Comparison of ENCODE assay signal across 25 cellular contexts in the genomic region with DNA sequence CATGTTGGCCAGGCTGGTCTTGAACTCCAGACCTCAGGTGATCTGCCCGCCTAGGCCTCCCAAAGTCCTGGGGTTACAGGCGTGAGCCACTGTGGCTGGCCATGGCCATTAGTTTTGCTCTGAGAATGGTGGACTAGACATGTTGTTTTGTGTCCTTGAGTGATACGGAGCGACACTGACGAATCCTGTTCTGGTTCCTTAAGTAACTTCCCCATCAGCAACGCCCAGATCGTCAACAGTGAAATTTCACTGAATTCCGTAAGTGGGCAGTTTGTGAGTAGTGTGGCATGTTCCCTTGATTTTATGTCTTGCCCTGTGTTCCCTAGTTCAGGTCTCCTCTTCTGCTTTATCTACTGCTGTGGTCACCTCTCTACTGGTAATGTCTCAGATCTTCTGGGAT.
"Had no signal": no experiment of that assay in that cellular context is flagged by ENCODE, and none has a peak within 500 bp of the region (broad histone marks: within the 10 kb centered on the region; RNA-seq: fewer than 3 reads in every experiment).

No MANE protein-coding gene starts in this region.

- H3K27me3 Mint-ChIP-seq: activated naive CD4-positive, alpha-beta T cell treated with anti-CD3 and anti-CD28 coated beads, Interleukin-2, amount 50 U/mL, for 24 hours; stimulated activated naive CD8-positive, alpha-beta T cell treated with anti-CD3 and anti-CD28 coated beads, Interleukin-15, Interleukin-2, amounts not matched to agents 100 ng/mL and 50 ng/mL, for 24 hours; T-cell had no signal

- H3K4me3 Mint-ChIP-seq: activated CD8-positive, alpha-beta T cell treated with anti-CD3 and anti-CD28 coated beads, Interleukin-2, amount 10 ng/mL, durations not matched to agents 7 days and 5 days; activated naive CD4-positive, alpha-beta T cell treated with anti-CD3 and anti-CD28 coated beads, Interleukin-2, amount 50 U/mL, for 24 hours; activated T-helper 1 cell treated with anti-CD3 and anti-CD28 coated beads, Interleukin-12 subunit alpha, Interleukin-12 subunit beta, Interleukin-2, Interleukin-4 antibody, amounts not matched to agents 30 ng/mL and 10 ng/mL and 1 ng/mL, durations not matched to agents 14 hours and 24 hours and 36 hours; stimulated activated naive CD8-positive, alpha-beta T cell treated with anti-CD3 and anti-CD28 coated beads, Interleukin-15, Interleukin-2, amounts not matched to agents 100 ng/mL and 50 ng/mL, for 24 hours; T-cell; T-helper 2 cell treated with Interferon-gamma antibody and Interleukin-4, amounts not matched to agents 5 μg/mL and 100 μg/mL, for 36 hours had no signal

- FAIRE-seq: kidney, urothelium cell line had no signal

- H3K9me3 Mint-ChIP-seq: activated naive CD4-positive, alpha-beta T cell treated with anti-CD3 and anti-CD28 coated beads, Interleukin-2, amount 50 U/mL, for 24 hours; activated T-helper 1 cell treated with anti-CD3 and anti-CD28 coated beads, Interleukin-12 subunit alpha, Interleukin-12 subunit beta, Interleukin-2, Interleukin-4 antibody, amounts not matched to agents 30 ng/mL and 10 ng/mL and 1 ng/mL, durations not matched to agents 14 hours and 24 hours and 36 hours; stimulated activated naive CD8-positive, alpha-beta T cell treated with anti-CD3 and anti-CD28 coated beads, Interleukin-15, Interleukin-2, amounts not matched to agents 100 ng/mL and 50 ng/mL, for 24 hours; T-cell; T-helper 2 cell treated with Interferon-gamma antibody and Interleukin-4, amounts not matched to agents 5 μg/mL and 100 μg/mL, for 36 hours had no signal

- H3K4me1 Mint-ChIP-seq: activated naive CD4-positive, alpha-beta T cell treated with anti-CD3 and anti-CD28 coated beads, Interleukin-2, amount 50 U/mL, for 24 hours; T-cell had no signal

- H2AFZ ChIP-seq: parathyroid adenoma had no signal

- ATAC-seq: activated CD8-positive, alpha-beta T cell treated with anti-CD3 and anti-CD28 coated beads, Interleukin-2, amount 10 ng/mL, durations not matched to agents 7 days and 5 days; foreskin keratinocyte; T-cell had no signal

- H3K9ac ChIP-seq: parathyroid adenoma had no signal

- H3K4me2 ChIP-seq: smooth muscle cell had no signal

- H3K9me3 ChIP-seq: ascending aorta, sigmoid colon, tibial artery had no signal

- H3K27me3 ChIP-seq: ascending aorta, brain microvascular endothelial cell, foreskin keratinocyte, sigmoid colon, tibial artery had no signal

- H3K4me1 ChIP-seq: ascending aorta, foreskin keratinocyte, sigmoid colon, tibial artery had no signal

- H3K27ac ChIP-seq: ascending aorta, brain microvascular endothelial cell, foreskin keratinocyte, parathyroid adenoma, sigmoid colon, tibial artery, VCaP had no signal

- H3K36me3 ChIP-seq: brain microvascular endothelial cell had no signal

- DNase-seq: activated CD4-positive, alpha-beta T cell treated with anti-CD3 and anti-CD28 coated beads for 1 hour; activated CD4-positive, alpha-beta T cell treated with anti-CD3 and anti-CD28 coated beads, Interleukin-2, amount 50 U/mL, for 1 hour; activated CD8-positive, alpha-beta T cell treated with anti-CD3 and anti-CD28 coated beads, Interleukin-2, amount 10 ng/mL, durations not matched to agents 7 days and 5 days; activated gamma-delta T cell treated with Interleukin-2 at 50 U/mL for 16 hours; brain microvascular endothelial cell; caudate nucleus; effector memory CD4-positive, alpha-beta T cell; foreskin keratinocyte; kidney; mesenchymal stem cell; nucleus accumbens; sigmoid colon; stimulated activated CD4-positive, alpha-beta T cell treated with anti-CD3 and anti-CD28 coated beads, Interleukin-15, amount 100 ng/mL, for 24 hours; stimulated activated CD4-positive, alpha-beta T cell treated with anti-CD3 and anti-CD28 coated beads, Interleukin-4, amount 100 ng/mL, for 1 hour; T-cell; tibial artery had no signal

- H3K27ac Mint-ChIP-seq: activated CD8-positive, alpha-beta T cell treated with anti-CD3 and anti-CD28 coated beads, Interleukin-2, amount 10 ng/mL, durations not matched to agents 7 days and 5 days; activated naive CD4-positive, alpha-beta T cell treated with anti-CD3 and anti-CD28 coated beads, Interleukin-2, amount 50 U/mL, for 24 hours; activated T-helper 1 cell treated with anti-CD3 and anti-CD28 coated beads, Interleukin-12 subunit alpha, Interleukin-12 subunit beta, Interleukin-2, Interleukin-4 antibody, amounts not matched to agents 30 ng/mL and 10 ng/mL and 1 ng/mL, durations not matched to agents 14 hours and 24 hours and 36 hours; stimulated activated naive CD8-positive, alpha-beta T cell treated with anti-CD3 and anti-CD28 coated beads, Interleukin-15, Interleukin-2, amounts not matched to agents 100 ng/mL and 50 ng/mL, for 24 hours; T-cell; T-helper 2 cell treated with Interferon-gamma antibody and Interleukin-4, amounts not matched to agents 5 μg/mL and 100 μg/mL, for 36 hours had no signal

- H3K4me3 ChIP-seq: ascending aorta, sigmoid colon, smooth muscle cell, tibial artery had no signal
